9 cellular contexts compared by ENCODE assay signal in genomic region chr6:112879920-112880413, GRCh38.
A peak's percentile ranks its signal among the peaks of the same experiment; 100 is the strongest.
DNase-seq lines count a peak whose midpoint lies in the region; ATAC-seq, FAIRE-seq and TF ChIP-seq lines count a peak whose summit lies in the region.
"Had no signal": no experiment of that assay in that cellular context is flagged by ENCODE, and none has a peak within 500 bp of the region (broad histone marks: within the 10 kb centered on the region; RNA-seq: fewer than 3 reads in every experiment).

No MANE protein-coding gene starts in this region.

- TF ChIP-seq EP300 in GM12878 (IDR thresholded peaks at IDR 0.05; ENCODE audit: borderline replicate concordance in 1 of 2, control insufficient read depth in 1 of 2, low read depth in 2 of 2, low read length in 2 of 2): no peak

- POLR2A ChIA-PET in GM12878 (lab: Charles Lee): no interaction called here

- intact Hi-C loops in GM12878 (cut with micrococcal nuclease; ENCODE audit: unreplicated experiment): loop anchor here (5.0 kb wide), 2 partner anchors 997 to 1027 kb away; no protein-coding TSS in a partner anchor

- CTCF ChIA-PET in GM12878 (lab: Yijun Ruan, JAX): interaction anchor here (0.7 to 8.4 kb wide), 26 partner anchors 9 to 1034 kb away, joined by 3 to 88 read pairs (median 3); no protein-coding TSS in a partner anchor

- H3K4me3 ChIP-seq in HUES48 (ENCODE audit: low read depth, low read length) (peak overlapping the region; percentile 59; the same call in 1 of the 2 replicates), GM12878 (no peak overlapping the region)

- H3K4me3 Mint-ChIP-seq in mesothelial cell of epicardium: peak overlapping the region; percentile 44

- TF ChIP-seq CTCF in GM12878 (IDR thresholded peaks at IDR 0.05 in 2 of 3, conservative IDR thresholded peaks at IDR 0.05 in 1 of 3; ENCODE audit: control insufficient read depth in 2 of 3, extremely low read depth in 1 of 3, insufficient read depth in 1 of 3, low read depth in 3 of 3, low read length in 3 of 3): peak in 2 of 3 experiments; percentile 31 to 50; a peak in 3 of 6 replicates
- TF ChIP-seq CTCF in mesothelial cell of epicardium (IDR thresholded peaks at IDR 0.05; ENCODE audit: unreplicated experiment): no peak

- no peak overlapping the region for H3K4me2 ChIP-seq in GM12878 (ENCODE audit: control insufficient read depth, insufficient read depth)

- 47% methylated on average over 20 of the region's 20 CpGs for WGBS in GM12878 (ENCODE audit: insufficient coverage, insufficient replicate concordance, low lambda C conversion rate, missing lambda C conversion rate)

- no peak for FAIRE-seq in GM12878 (lab: Jason Lieb, UNC)
- FAIRE-seq: endometrium had no signal

- H3K4me1 ChIP-seq in HUES48 (ENCODE audit: control insufficient read depth, insufficient read depth, low read length): 0 out of 2 replicates have a peak, but pooled peaks cover 3% of the 10 kb centered on the region
- no peaks in the 10 kb centered on the region for H3K4me1 ChIP-seq in GM12878 (ENCODE audit: control insufficient read depth, insufficient read depth, low read length)

- no peaks in the 10 kb centered on the region for H3K36me3 Mint-ChIP-seq in mesothelial cell of epicardium

- no peaks in the 10 kb centered on the region for H3K27me3 ChIP-seq in HUES48 (ENCODE audit: control insufficient read depth, insufficient read depth, low read length)
- no peaks in the 10 kb centered on the region for H3K27me3 ChIP-seq in GM12878 (replicated peaks in 1 of 2; ENCODE audit: control insufficient read depth in 2 of 2, insufficient read depth in 2 of 2, low read length in 1 of 2)

- RAD21 ChIA-PET in GM12878 (lab: Charles Lee; ENCODE audit: unreplicated experiment): interaction anchor here (0.9 to 4.1 kb wide), 16 partner anchors 9 to 1035 kb away, joined by 3 to 35 read pairs (median 4); no protein-coding TSS in a partner anchor

- peak; percentile 32 for DNase-seq in DMS 273 treated with DMSO at 0.1 percent for 48 hours (lab: John Stamatoyannopoulos, UW)
- no peak for DNase-seq in GM12878 (ENCODE audit: low read depth, low spot score)
- DNase-seq in mesothelial cell of epicardium (ENCODE audit: low spot score in 2 of 2, unreplicated experiment in 2 of 2): peak in 1 of 2 experiments; percentile 42
- DNase-seq in COLO668 (lab: John Stamatoyannopoulos, UW; ENCODE audit: unreplicated experiment): no peak
- DNase-seq in activated T-cell treated with anti-CD3 and anti-CD28 coated beads, Interleukin-2, amount 50 U/mL, for 1 hour: no peak

- no peak overlapping the region for H3K27ac ChIP-seq in HUES48 (ENCODE audit: low read depth, low read length)
- no peak overlapping the region for H3K27ac ChIP-seq in GM12878 (ENCODE audit: control insufficient read depth, insufficient read depth)

- peak; percentile 24; the same call in 1 of the 2 replicates for TF ChIP-seq POLR2A in GM12878 (IDR thresholded peaks at IDR 0.05; ENCODE audit: low read depth, low read length)

- ATAC-seq in GM12878: peak; percentile 98
- ATAC-seq in HG03025 (IDR thresholded peaks at IDR 0.05; ENCODE audit: low FRiP score, unreplicated experiment): no peak
- ATAC-seq in GM21528 (IDR thresholded peaks at IDR 0.05; ENCODE audit: low FRiP score, unreplicated experiment): no peak

- H3K4me1 Mint-ChIP-seq in mesothelial cell of epicardium: peaks cover 37% of the 10 kb centered on the region

- no peaks in the 10 kb centered on the region for H3K36me3 ChIP-seq in HUES48 (ENCODE audit: control insufficient read depth, insufficient read depth, low read length)
- no peaks in the 10 kb centered on the region for H3K36me3 ChIP-seq in GM12878 (ENCODE audit: control insufficient read depth in 2 of 2, insufficient read depth in 2 of 2, low read length in 1 of 2)

- SMC1A ChIA-PET in GM12878 (lab: Charles Lee; ENCODE audit: uncharacterized antibody, unreplicated experiment): interaction anchor here (0.7 to 4.4 kb wide), 11 partner anchors 10 to 1028 kb away, joined by 3 to 28 read pairs (median 3); no protein-coding TSS in a partner anchor

- H2AFZ ChIP-seq in GM12878 (ENCODE audit: control insufficient read depth, low read depth, low read length): no peak overlapping the region

- H3K9me3 ChIP-seq in HUES48 (ENCODE audit: control insufficient read depth, insufficient read depth, low read length) (no peaks in the 10 kb centered on the region), GM12878 (replicated peaks; ENCODE audit: control insufficient read depth, insufficient read depth, low read length) (no peaks in the 10 kb centered on the region)

- TF ChIP-seq RAD21 in GM12878 (IDR thresholded peaks at IDR 0.05; ENCODE audit: insufficient read depth, low read depth, low read length): peak; percentile 18; the same call in 1 of the 2 replicates

- BruUV-seq in GM12878 (replicated peaks; lab: Mats Ljungman, UMichigan): no TSS peak

- no peak overlapping the region for H3K27ac Mint-ChIP-seq in mesothelial cell of epicardium

- H3K9me3 Mint-ChIP-seq in mesothelial cell of epicardium: peaks cover 6% of the 10 kb centered on the region

- in situ Hi-C loops in GM12878 (cut with MboI): no loop called here

- 0 out of 2 replicates have a peak overlapping the region, but pooled peaks have one; percentile 7 for H3K9ac ChIP-seq in HUES48 (ENCODE audit: low read depth, low read length)
- H3K9ac ChIP-seq in GM12878 (ENCODE audit: control insufficient read depth, insufficient read depth, low read length): no peak overlapping the region

- no peaks in the 10 kb centered on the region for H4K20me1 ChIP-seq in GM12878 (ENCODE audit: control insufficient read depth, insufficient read depth)

- H3K79me2 ChIP-seq in GM12878 (ENCODE audit: control insufficient read depth, insufficient read depth, low read length): no peaks in the 10 kb centered on the region

- no peaks in the 10 kb centered on the region for H3K27me3 Mint-ChIP-seq in mesothelial cell of epicardium (ENCODE audit: low read depth)

TF ChIP-seq in GM12878, 131 proteins besides CTCF, POLR2A, EP300 and RAD21:
- TF ChIP-seq IKZF1 (conservative IDR thresholded peaks at IDR 0.05) (0 out of 2 replicates have a peak, but pooled peaks have one; percentile 24), DPF2 (IDR thresholded peaks at IDR 0.05) (no peak), SMC3 (IDR thresholded peaks at IDR 0.05; ENCODE audit: borderline replicate concordance, low read length) (peak; percentile 16; the same call in 1 of the 2 replicates)
